9 cellular contexts compared by ENCODE assay signal in the genomic region with DNA sequence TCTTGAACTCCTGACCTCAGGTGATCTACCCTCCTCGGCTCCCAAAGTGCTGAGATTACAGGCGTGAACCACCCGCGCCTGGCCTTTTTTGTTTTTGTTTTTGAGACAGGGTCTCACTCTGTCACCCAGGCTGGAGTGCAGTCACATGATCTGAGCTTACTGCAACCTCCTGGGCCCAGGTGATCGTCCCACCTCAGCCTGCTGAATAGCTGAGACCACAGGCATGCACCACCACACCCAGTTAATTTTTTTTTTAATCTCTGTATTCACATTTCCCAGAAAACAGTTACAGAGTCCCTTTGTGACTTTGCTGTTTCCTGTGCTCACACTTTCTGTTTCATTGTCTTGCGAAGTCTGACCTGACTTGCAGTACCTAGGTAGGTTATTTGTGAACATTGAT. TPM values are rescaled to one million over a fixed set of nuclear protein-coding genes. Genes with fewer than 3 reads are reported as not detected.
DNase-seq lines count a peak whose midpoint lies in the region; ATAC-seq and TF ChIP-seq lines count a peak whose summit lies in the region.
"Had no signal": no experiment of that assay in that cellular context is flagged by ENCODE, and none has a peak within 500 bp of the region (broad histone marks: within the 10 kb centered on the region; RNA-seq: fewer than 3 reads in every experiment).

No MANE protein-coding gene starts in this region.

- no peaks in the 10 kb centered on the region for H3K9me3 Mint-ChIP-seq in Calu3 (ENCODE audit: low read depth, unreplicated experiment)
- no peaks in the 10 kb centered on the region for H3K9me3 Mint-ChIP-seq in activated CD4-positive, alpha-beta T cell treated with anti-CD3 and anti-CD28 coated beads for 36 hours (ENCODE audit: low read depth)
- no peaks in the 10 kb centered on the region for H3K9me3 Mint-ChIP-seq in activated naive CD8-positive, alpha-beta T cell (ENCODE audit: low read depth)

- CTCF ChIA-PET in Calu3 (lab: Charles Lee) = no interaction called here
- CTCF ChIA-PET in activated CD4-positive, alpha-beta T cell treated with anti-CD3 and anti-CD28 coated beads for 36 hours (lab: Charles Lee) = interaction anchor here (0.7 kb wide), 1 partner anchor 39 kb away, joined by 3 read pairs; no protein-coding TSS in a partner anchor

- no peaks in the 10 kb centered on the region for H3K27me3 Mint-ChIP-seq in Calu3 (ENCODE audit: unreplicated experiment)
- no peaks in the 10 kb centered on the region for H3K27me3 Mint-ChIP-seq in activated CD4-positive, alpha-beta T cell treated with anti-CD3 and anti-CD28 coated beads for 36 hours
- H3K27me3 Mint-ChIP-seq in activated naive CD8-positive, alpha-beta T cell = no peaks in the 10 kb centered on the region

- ATAC-seq in activated CD4-positive, alpha-beta T cell treated with anti-CD3 and anti-CD28 coated beads for 36 hours = peak; percentile 60
- ATAC-seq in GM18517 (IDR thresholded peaks at IDR 0.05; ENCODE audit: unreplicated experiment) = no peak
- no peak for ATAC-seq in GM21381 (IDR thresholded peaks at IDR 0.05; ENCODE audit: unreplicated experiment)
- no peak for ATAC-seq in GM19395 (IDR thresholded peaks at IDR 0.05; ENCODE audit: unreplicated experiment)
- ATAC-seq in HG02623 (IDR thresholded peaks at IDR 0.05; ENCODE audit: unreplicated experiment) = no peak
- ATAC-seq: Panc1 had no signal

- H3K4me3 Mint-ChIP-seq in Calu3 (ENCODE audit: low read depth, unreplicated experiment) = no peak overlapping the region
- peak overlapping the region; percentile 65 for H3K4me3 Mint-ChIP-seq in activated CD4-positive, alpha-beta T cell treated with anti-CD3 and anti-CD28 coated beads for 36 hours
- peak overlapping the region; percentile 78 for H3K4me3 Mint-ChIP-seq in activated naive CD8-positive, alpha-beta T cell

- peak overlapping the region; percentile 21 for H3K27ac Mint-ChIP-seq in Calu3 (ENCODE audit: unreplicated experiment)
- peak overlapping the region; percentile 91 for H3K27ac Mint-ChIP-seq in activated CD4-positive, alpha-beta T cell treated with anti-CD3 and anti-CD28 coated beads for 36 hours
- peak overlapping the region; percentile 93 for H3K27ac Mint-ChIP-seq in activated naive CD8-positive, alpha-beta T cell

- no TSS peak for BruUV-seq in Calu3 (replicated peaks; lab: Mats Ljungman, UMichigan)

- POLR2A ChIA-PET in activated CD4-positive, alpha-beta T cell treated with anti-CD3 and anti-CD28 coated beads for 36 hours (lab: Charles Lee) = interaction anchor here (0.6 kb wide), 1 partner anchor 172 kb away, joined by 4 read pairs; no protein-coding TSS in a partner anchor

- H3K4me1 Mint-ChIP-seq in Calu3 (ENCODE audit: low read depth, unreplicated experiment) = peaks cover 28% of the 10 kb centered on the region
- H3K4me1 Mint-ChIP-seq in activated CD4-positive, alpha-beta T cell treated with anti-CD3 and anti-CD28 coated beads for 36 hours = peaks cover 62% of the 10 kb centered on the region
- H3K4me1 Mint-ChIP-seq in activated naive CD8-positive, alpha-beta T cell (ENCODE audit: low read depth) = peaks cover 63% of the 10 kb centered on the region

- no peak for TF ChIP-seq CTCF in Calu3 (IDR thresholded peaks at IDR 0.05; ENCODE audit: unreplicated experiment)

- peak; percentile 70 for DNase-seq in Calu3
- DNase-seq in activated CD4-positive, alpha-beta T cell treated with anti-CD3 and anti-CD28 coated beads for 36 hours = peak; percentile 77
- peak; percentile 31 for DNase-seq in stimulated activated CD4-positive, alpha-beta T cell treated with anti-CD3 and anti-CD28 coated beads, Interleukin-12 subunit alpha, Interleukin-12 subunit beta, amount 100 ng/mL, for 4 hours

- intact Hi-C loops in Calu3 (cut with micrococcal nuclease; ENCODE audit: unreplicated experiment) = loop anchor here (10.0 kb wide), 2 partner anchors 219 to 319 kb away; partner anchors contain the start of genes OR1F1 and ZNF263
- intact Hi-C loops in activated CD4-positive, alpha-beta T cell treated with anti-CD3 and anti-CD28 coated beads for 36 hours (cut with DNase I, micrococcal nuclease) = loop anchor here (5.0 kb wide), 5 partner anchors 61 to 436 kb away; partner anchors contain the start of genes IL32 (in 1 of the 2), NAA60 (in 1 of the 2), NLRC3 (in 1 of the 2) and ZNF597 (in 1 of the 2)

- H3K36me3 Mint-ChIP-seq in Calu3 (ENCODE audit: insufficient read depth, unreplicated experiment) = peaks cover 49% of the 10 kb centered on the region
- H3K36me3 Mint-ChIP-seq in activated CD4-positive, alpha-beta T cell treated with anti-CD3 and anti-CD28 coated beads for 36 hours (ENCODE audit: low read depth) = peaks cover 30% of the 10 kb centered on the region
- H3K36me3 Mint-ChIP-seq in activated naive CD8-positive, alpha-beta T cell = peaks cover 4% of the 10 kb centered on the region

RNA-seq across cellular contexts. Expression of gene CLUAP1, which starts 2.7 kb away (rescaled TPM):
- total RNA-seq in Calu3 (2022) = 28.5 and 30.6 TPM in 2 replicates
- total RNA-seq in activated CD4-positive, alpha-beta T cell treated with anti-CD3 and anti-CD28 coated beads for 36 hours = 10 to 100 TPM; 20.2 to 21.3 TPM

RNA-seq across cellular contexts. Expression of gene C16orf90, which starts 8.2 kb away (rescaled TPM):
- total RNA-seq in Calu3 (2022) = not detected in 2 replicates
- total RNA-seq in activated CD4-positive, alpha-beta T cell treated with anti-CD3 and anti-CD28 coated beads for 36 hours = not detected

Comparison
In these comparisons a context has a peak if more than half of its experiments do, and no peak if none do; other contexts are left out.
1. H3K27ac Mint-ChIP-seq: peak in every context shown above with its lines; median percentile 93 in activated naive CD8-positive, alpha-beta T cell; 91 in activated CD4-positive, alpha-beta T cell treated with anti-CD3 and anti-CD28 coated beads for 36 hours; 21 in Calu3.